Comparison of ENCODE assay signal across 15 cellular contexts in the genomic region with DNA sequence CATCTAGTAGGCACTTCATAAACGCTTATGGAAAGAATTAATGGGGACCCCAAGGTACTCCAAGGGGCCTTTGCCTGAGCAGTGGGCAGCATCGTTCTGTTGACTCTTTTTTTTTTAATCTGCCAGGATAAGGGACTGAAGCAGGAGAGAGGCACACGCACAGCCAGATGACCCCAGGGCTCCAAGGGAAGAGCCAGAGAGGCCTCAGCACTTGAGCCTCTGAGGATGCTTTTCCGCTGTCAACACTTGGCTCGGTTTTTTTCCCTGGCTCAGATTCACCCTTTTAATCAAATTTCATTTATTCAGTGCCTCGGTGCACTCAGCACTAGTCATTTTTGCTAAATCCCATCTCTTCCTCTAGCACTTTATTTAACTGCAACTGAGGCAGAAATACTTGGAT.
DNase-seq lines count a peak whose midpoint lies in the region; ATAC-seq and TF ChIP-seq lines count a peak whose summit lies in the region.
"Had no signal": no experiment of that assay in that cellular context is flagged by ENCODE, and none has a peak within 500 bp of the region (broad histone marks: within the 10 kb centered on the region; RNA-seq: fewer than 3 reads in every experiment).

No MANE protein-coding gene starts in this region.

- peaks cover 43% of the 10 kb centered on the region for H3K9me3 Mint-ChIP-seq in HFFc6
- H3K9me3 Mint-ChIP-seq: CD4-positive, alpha-beta memory T cell; GM23338 had no signal

- H3K9me3 ChIP-seq in right atrium auricular region: no peaks in the 10 kb centered on the region
- H3K9me3 ChIP-seq: HAP-1 had no signal

- no peak overlapping the region for H3K27ac Mint-ChIP-seq in HFFc6
- H3K27ac Mint-ChIP-seq: CD4-positive, alpha-beta memory T cell; GM23338 had no signal

- no peak overlapping the region for H3K27ac ChIP-seq in right atrium auricular region

- H3K27me3 ChIP-seq in right atrium auricular region: no peaks in the 10 kb centered on the region

- peaks cover 3% of the 10 kb centered on the region for H3K27me3 Mint-ChIP-seq in HFFc6 (ENCODE audit: insufficient read depth)

- peak; percentile 55 for ATAC-seq in Right ventricle myocardium inferior
- ATAC-seq in left ventricle myocardium superior: peak; percentile 73
- no peak for ATAC-seq in HG03521 (IDR thresholded peaks at IDR 0.05; ENCODE audit: unreplicated experiment)
- no peak for ATAC-seq in HG02678 (IDR thresholded peaks at IDR 0.05; ENCODE audit: unreplicated experiment)
- ATAC-seq: GM23338 had no signal

- H3K4me1 Mint-ChIP-seq in HFFc6 (ENCODE audit: low read depth): no peaks in the 10 kb centered on the region

- TF ChIP-seq CTCF in right atrium auricular region (IDR thresholded peaks at IDR 0.05) (no peak), HFFc6 (IDR thresholded peaks at IDR 0.05) (no peak)

- DNase-seq in Right ventricle myocardium inferior (ENCODE audit: missing footprints) (no peak), right atrium auricular region (ENCODE audit: low spot score) (no peak), DMS79 (lab: John Stamatoyannopoulos, UW) (peak; percentile 56), DMS79 treated with DMSO at 0.1 percent for 48 hours (lab: John Stamatoyannopoulos, UW) (peak; percentile 73), left ventricle myocardium superior (no peak), HFFc6 (no peak)
- DNase-seq: C1 segment of cervical spinal cord; CD4-positive, alpha-beta memory T cell; COR-L47; DMS153; GF-D8 had no signal

- peaks cover 0 to 16% of the 10 kb centered on the region in 2 donors for H3K4me1 ChIP-seq in right atrium auricular region
- H3K4me1 ChIP-seq: HAP-1 had no signal

- H3K4me3 Mint-ChIP-seq in HFFc6: no peak overlapping the region
- H3K4me3 Mint-ChIP-seq: CD4-positive, alpha-beta memory T cell; GM23338 had no signal

- intact Hi-C loops in Right ventricle myocardium inferior (cut with DNase I) (no loop called here), left ventricle myocardium superior (cut with micrococcal nuclease) (no loop called here)

- no peak overlapping the region for H3K4me3 ChIP-seq in right atrium auricular region
- H3K4me3 ChIP-seq: GM23338, HAP-1 had no signal

- no peaks in the 10 kb centered on the region; the same call in 1 of the 2 replicates for H3K36me3 Mint-ChIP-seq in HFFc6 (ENCODE audit: low read depth)
- H3K36me3 Mint-ChIP-seq: CD4-positive, alpha-beta memory T cell had no signal

- H3K36me3 ChIP-seq in right atrium auricular region: no peaks in the 10 kb centered on the region
- H3K36me3 ChIP-seq: HAP-1 had no signal

Comparison
In these comparisons a context has a peak if more than half of its experiments do, and no peak if none do; other contexts are left out.
1. ATAC-seq: peak in Right ventricle myocardium inferior (single experiment) and left ventricle myocardium superior (single experiment); none in HG03521 (single experiment) and HG02678 (single experiment).
2. DNase-seq: peak in DMS79 (single experiment) and DMS79 treated with DMSO at 0.1 percent for 48 hours (single experiment); none in Right ventricle myocardium inferior (single experiment), right atrium auricular region (single experiment), left ventricle myocardium superior (single experiment) and HFFc6 (single experiment).